ENCODE assay signal across 8 cellular contexts in the genomic region with DNA sequence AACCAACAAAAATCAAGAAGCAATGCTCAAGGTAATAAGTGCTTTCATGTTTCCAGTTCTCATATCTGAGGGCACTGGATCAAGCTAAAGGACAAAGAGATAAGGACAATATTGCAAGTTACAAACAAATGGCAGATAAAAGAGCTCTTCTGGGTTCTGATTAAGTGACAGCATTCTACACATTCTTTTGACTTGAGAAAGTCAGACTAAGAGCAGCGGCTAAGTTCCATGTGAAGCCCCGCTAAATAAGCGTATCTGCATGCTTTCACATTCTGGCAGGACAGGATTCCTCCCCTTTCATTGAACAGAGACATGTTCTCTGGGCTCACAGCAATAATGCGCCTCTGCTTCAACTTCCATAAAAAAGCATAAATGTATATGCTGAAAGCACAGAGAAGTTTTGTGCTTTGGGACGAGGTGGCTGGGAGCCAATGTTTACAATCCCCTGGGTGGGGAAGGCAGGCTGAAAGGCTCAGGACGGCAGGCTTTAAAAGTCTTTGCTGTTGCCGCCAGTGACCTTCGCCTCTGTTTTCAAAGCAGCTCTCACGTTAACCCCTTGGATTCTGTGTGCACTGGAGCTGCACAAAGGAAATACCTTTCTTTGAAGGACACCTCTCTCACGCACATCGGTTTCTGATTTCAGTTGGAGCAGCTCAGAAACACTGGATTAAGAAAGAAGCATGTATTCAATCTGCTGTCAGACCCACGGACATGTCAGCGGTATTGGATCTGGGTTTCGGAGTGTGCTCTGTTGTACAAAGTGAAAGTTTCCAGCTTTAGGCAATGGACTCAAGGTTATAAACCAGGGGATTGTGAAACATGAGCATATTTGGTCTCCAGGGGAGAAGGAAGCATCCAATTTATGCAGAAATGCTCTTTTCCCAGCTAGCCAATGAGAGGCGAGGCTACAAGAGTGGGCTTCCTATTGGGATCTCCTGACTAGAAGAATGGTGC.
DNase-seq lines count a peak whose midpoint lies in the region; ATAC-seq and TF ChIP-seq lines count a peak whose summit lies in the region.

No MANE protein-coding gene starts in this region.

- no peak for TF ChIP-seq CTCF in epithelial cell of proximal tubule (conservative IDR thresholded peaks at IDR 0.05; ENCODE audit: low read depth, low read length)

- ATAC-seq in SK-N-SH treated with all-trans-retinoic acid at 6 μM for 48 hours = peak; percentile 42

- 8% methylated on average over 15 of the region's 15 CpGs for WGBS in urinary bladder

- H3K36me3 ChIP-seq in mucosa of rectum (ENCODE audit: control insufficient read depth in 2 of 2, insufficient read depth in 2 of 2, low read length in 2 of 2) (no peaks in the 10 kb centered on the region), urinary bladder (ENCODE audit: insufficient read depth) (no peaks in the 10 kb centered on the region)

- H3K36me3 Mint-ChIP-seq in activated T-cell treated with anti-CD3 and anti-CD28 coated beads, Interleukin-2, amount 50 U/mL, for 24 hours (ENCODE audit: low read depth) = peaks cover 91% of the 10 kb centered on the region

- no peaks in the 10 kb centered on the region for H3K9me3 ChIP-seq in mucosa of rectum (ENCODE audit: control insufficient read depth in 2 of 2, low read length in 2 of 2)

- H3K9ac ChIP-seq in mucosa of rectum (ENCODE audit: low read depth in 1 of 2, low read length in 2 of 2) = peak overlapping the region; percentile 27 to 58

- no peaks in the 10 kb centered on the region for H3K9me3 Mint-ChIP-seq in activated T-cell treated with anti-CD3 and anti-CD28 coated beads, Interleukin-2, amount 50 U/mL, for 24 hours

- H3K27me3 Mint-ChIP-seq in activated T-cell treated with anti-CD3 and anti-CD28 coated beads, Interleukin-2, amount 50 U/mL, for 24 hours = no peaks in the 10 kb centered on the region

- peak overlapping the region; percentile 38 for H3K27ac Mint-ChIP-seq in activated T-cell treated with anti-CD3 and anti-CD28 coated beads, Interleukin-2, amount 50 U/mL, for 24 hours

- H3K4me1 ChIP-seq in mucosa of rectum (ENCODE audit: control insufficient read depth in 2 of 2, insufficient read depth in 2 of 2, low read length in 2 of 2) (peaks cover 18 to 25% of the 10 kb centered on the region in 2 donors), urinary bladder (ENCODE audit: insufficient read depth) (peaks cover 1% of the 10 kb centered on the region)

- no peaks in the 10 kb centered on the region for H3K27me3 ChIP-seq in mucosa of rectum (ENCODE audit: control insufficient read depth in 2 of 2, insufficient read depth in 2 of 2, low read length in 2 of 2)

- peaks cover 67% of the 10 kb centered on the region for H3K4me1 Mint-ChIP-seq in activated T-cell treated with anti-CD3 and anti-CD28 coated beads, Interleukin-2, amount 50 U/mL, for 24 hours (ENCODE audit: low read depth)

- H3K4me3 Mint-ChIP-seq in activated T-cell treated with anti-CD3 and anti-CD28 coated beads, Interleukin-2, amount 50 U/mL, for 24 hours = peak overlapping the region; percentile 24

- peak overlapping the region; percentile 58 for H3K4me3 ChIP-seq in epithelial cell of proximal tubule (ENCODE audit: low read depth, low read length)
- peak overlapping the region; percentile 73 to 84 for H3K4me3 ChIP-seq in mucosa of rectum (ENCODE audit: low read length in 2 of 2)
- peak overlapping the region; percentile 41 for H3K4me3 ChIP-seq in urinary bladder (ENCODE audit: low read depth, low read length)

- H3K27ac ChIP-seq in mucosa of rectum (ENCODE audit: low read depth in 2 of 2, low read length in 2 of 2) (peak overlapping the region; percentile 59 to 74), urinary bladder (ENCODE audit: low read depth) (peak overlapping the region; percentile 80)

- DNase-seq in activated T-cell treated with anti-CD3 and anti-CD28 coated beads, Interleukin-2, amount 50 U/mL, for 24 hours = no peak
- no peak for DNase-seq in activated T-cell treated with anti-CD3 and anti-CD28 coated beads, Interleukin-2, amount 50 U/mL, for 48 hours
- DNase-seq in epithelial cell of proximal tubule (ENCODE audit: low read depth) (peak; percentile 72), NCI-H1694 treated with DMSO at 0.1 percent for 48 hours (lab: John Stamatoyannopoulos, UW) (no peak), NCI-H2196 treated with DMSO at 0.1 percent for 48 hours (lab: John Stamatoyannopoulos, UW; ENCODE audit: unreplicated experiment) (no peak)

TF ChIP-seq in SK-N-SH treated with all-trans-retinoic acid at 6 μM for 48 hours, 23 proteins besides CTCF, POLR2A, EP300 and RAD21 (continues in another document):
- TF ChIP-seq, protein P1, sequence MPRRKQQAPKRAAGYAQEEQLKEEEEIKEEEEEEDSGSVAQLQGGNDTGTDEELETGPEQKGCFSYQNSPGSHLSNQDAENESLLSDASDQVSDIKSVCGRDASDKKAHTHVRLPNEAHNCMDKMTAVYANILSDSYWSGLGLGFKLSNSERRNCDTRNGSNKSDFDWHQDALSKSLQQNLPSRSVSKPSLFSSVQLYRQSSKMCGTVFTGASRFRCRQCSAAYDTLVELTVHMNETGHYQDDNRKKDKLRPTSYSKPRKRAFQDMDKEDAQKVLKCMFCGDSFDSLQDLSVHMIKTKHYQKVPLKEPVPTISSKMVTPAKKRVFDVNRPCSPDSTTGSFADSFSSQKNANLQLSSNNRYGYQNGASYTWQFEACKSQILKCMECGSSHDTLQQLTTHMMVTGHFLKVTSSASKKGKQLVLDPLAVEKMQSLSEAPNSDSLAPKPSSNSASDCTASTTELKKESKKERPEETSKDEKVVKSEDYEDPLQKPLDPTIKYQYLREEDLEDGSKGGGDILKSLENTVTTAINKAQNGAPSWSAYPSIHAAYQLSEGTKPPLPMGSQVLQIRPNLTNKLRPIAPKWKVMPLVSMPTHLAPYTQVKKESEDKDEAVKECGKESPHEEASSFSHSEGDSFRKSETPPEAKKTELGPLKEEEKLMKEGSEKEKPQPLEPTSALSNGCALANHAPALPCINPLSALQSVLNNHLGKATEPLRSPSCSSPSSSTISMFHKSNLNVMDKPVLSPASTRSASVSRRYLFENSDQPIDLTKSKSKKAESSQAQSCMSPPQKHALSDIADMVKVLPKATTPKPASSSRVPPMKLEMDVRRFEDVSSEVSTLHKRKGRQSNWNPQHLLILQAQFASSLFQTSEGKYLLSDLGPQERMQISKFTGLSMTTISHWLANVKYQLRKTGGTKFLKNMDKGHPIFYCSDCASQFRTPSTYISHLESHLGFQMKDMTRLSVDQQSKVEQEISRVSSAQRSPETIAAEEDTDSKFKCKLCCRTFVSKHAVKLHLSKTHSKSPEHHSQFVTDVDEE (CRISPR knock-in tag; IDR thresholded peaks at IDR 0.05) = 0 out of 2 replicates have a peak, but pooled peaks have one; percentile 23
- TF ChIP-seq ZNF70 (CRISPR knock-in tag; IDR thresholded peaks at IDR 0.05) = no peak
- TF ChIP-seq RARB (CRISPR knock-in tag; IDR thresholded peaks at IDR 0.05) = no peak
- TF ChIP-seq SNAI2 (CRISPR knock-in tag; IDR thresholded peaks at IDR 0.05) = no peak
- TF ChIP-seq ZFP3 (CRISPR knock-in tag; IDR thresholded peaks at IDR 0.05) = 0 out of 2 replicates have a peak, but pooled peaks have one; percentile 59
- TF ChIP-seq ZNF565 (CRISPR knock-in tag; conservative IDR thresholded peaks at IDR 0.05; ENCODE audit: low read depth) = no peak
- TF ChIP-seq, protein P2, sequence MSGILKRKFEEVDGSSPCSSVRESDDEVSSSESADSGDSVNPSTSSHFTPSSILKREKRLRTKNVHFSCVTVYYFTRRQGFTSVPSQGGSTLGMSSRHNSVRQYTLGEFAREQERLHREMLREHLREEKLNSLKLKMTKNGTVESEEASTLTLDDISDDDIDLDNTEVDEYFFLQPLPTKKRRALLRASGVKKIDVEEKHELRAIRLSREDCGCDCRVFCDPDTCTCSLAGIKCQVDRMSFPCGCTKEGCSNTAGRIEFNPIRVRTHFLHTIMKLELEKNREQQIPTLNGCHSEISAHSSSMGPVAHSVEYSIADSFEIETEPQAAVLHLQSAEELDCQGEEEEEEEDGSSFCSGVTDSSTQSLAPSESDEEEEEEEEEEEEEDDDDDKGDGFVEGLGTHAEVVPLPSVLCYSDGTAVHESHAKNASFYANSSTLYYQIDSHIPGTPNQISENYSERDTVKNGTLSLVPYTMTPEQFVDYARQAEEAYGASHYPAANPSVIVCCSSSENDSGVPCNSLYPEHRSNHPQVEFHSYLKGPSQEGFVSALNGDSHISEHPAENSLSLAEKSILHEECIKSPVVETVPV (CRISPR knock-in tag; IDR thresholded peaks at IDR 0.05) = peak; percentile 56; the same call in 1 of the 2 replicates
- TF ChIP-seq TOX (CRISPR knock-in tag; IDR thresholded peaks at IDR 0.05; ENCODE audit: borderline replicate concordance) = no peak
- TF ChIP-seq BACH2 (CRISPR knock-in tag; IDR thresholded peaks at IDR 0.05; ENCODE audit: borderline replicate concordance) = no peak
- TF ChIP-seq GLIS3 (CRISPR knock-in tag; IDR thresholded peaks at IDR 0.05) = no peak
- peak; percentile 80 for TF ChIP-seq ISL1 (CRISPR knock-in tag; IDR thresholded peaks at IDR 0.05)
- TF ChIP-seq, protein P3, sequence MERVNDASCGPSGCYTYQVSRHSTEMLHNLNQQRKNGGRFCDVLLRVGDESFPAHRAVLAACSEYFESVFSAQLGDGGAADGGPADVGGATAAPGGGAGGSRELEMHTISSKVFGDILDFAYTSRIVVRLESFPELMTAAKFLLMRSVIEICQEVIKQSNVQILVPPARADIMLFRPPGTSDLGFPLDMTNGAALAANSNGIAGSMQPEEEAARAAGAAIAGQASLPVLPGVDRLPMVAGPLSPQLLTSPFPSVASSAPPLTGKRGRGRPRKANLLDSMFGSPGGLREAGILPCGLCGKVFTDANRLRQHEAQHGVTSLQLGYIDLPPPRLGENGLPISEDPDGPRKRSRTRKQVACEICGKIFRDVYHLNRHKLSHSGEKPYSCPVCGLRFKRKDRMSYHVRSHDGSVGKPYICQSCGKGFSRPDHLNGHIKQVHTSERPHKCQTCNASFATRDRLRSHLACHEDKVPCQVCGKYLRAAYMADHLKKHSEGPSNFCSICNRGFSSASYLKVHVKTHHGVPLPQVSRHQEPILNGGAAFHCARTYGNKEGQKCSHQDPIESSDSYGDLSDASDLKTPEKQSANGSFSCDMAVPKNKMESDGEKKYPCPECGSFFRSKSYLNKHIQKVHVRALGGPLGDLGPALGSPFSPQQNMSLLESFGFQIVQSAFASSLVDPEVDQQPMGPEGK (CRISPR knock-in tag; IDR thresholded peaks at IDR 0.05; ENCODE audit: borderline replicate concordance) = no peak
